2 cellular contexts compared by ENCODE assay signal in the genomic region with DNA sequence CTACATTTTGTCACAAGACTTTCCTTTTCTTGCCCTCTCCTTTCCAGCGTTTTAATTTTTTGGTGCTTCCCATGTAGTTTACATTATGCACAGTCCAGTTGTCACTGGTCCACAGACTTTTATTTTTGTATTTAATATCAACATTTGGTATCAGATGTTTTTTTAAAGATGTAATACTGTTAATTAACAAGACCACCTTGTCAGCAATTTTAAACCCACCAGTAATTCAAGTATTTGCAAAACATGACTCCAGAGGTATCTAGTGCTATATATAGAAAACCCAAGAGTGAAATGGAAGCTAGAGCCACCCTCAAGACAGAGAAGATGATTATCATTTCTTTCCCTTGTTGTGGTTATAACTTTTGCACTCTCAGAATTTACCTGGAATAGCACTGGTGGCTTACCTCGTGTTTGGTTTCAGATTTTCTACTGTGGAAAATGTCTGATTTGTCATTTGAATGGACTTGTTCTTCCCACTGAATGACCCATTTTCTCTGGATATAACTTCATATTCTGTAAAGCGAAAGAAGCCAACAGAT.
TF ChIP-seq lines count a peak whose summit lies in the region.

No MANE protein-coding gene starts in this region.

TF ChIP-seq in HepG2, 621 proteins besides CTCF, POLR2A, EP300 and RAD21:
- TF ChIP-seq ZNF383 (CRISPR knock-in tag; IDR thresholded peaks at IDR 0.05; ENCODE audit: borderline replicate concordance) (no peak), MAFF (IDR thresholded peaks at IDR 0.05; ENCODE audit: low read depth, low read length) (peak; percentile 40; the same call in 1 of the 2 replicates), IKZF5 (CRISPR knock-in tag; IDR thresholded peaks at IDR 0.05) (no peak), ELF4 (CRISPR knock-in tag; IDR thresholded peaks at IDR 0.05; ENCODE audit: borderline replicate concordance) (no peak), MAFK (conservative IDR thresholded peaks at IDR 0.05 in 1 of 2, IDR thresholded peaks at IDR 0.05 in 1 of 2; ENCODE audit: low read length in 2 of 2) (peak; percentile 18 to 67; a peak in 2 of 4 replicates), RBM22 (optimal IDR thresholded peaks at IDR 0.05; ENCODE audit: low read length) (no peak), RFXANK (CRISPR knock-in tag; IDR thresholded peaks at IDR 0.05) (no peak), ZNF317 (CRISPR knock-in tag; IDR thresholded peaks at IDR 0.05) (no peak)
- TF ChIP-seq, protein P1, sequence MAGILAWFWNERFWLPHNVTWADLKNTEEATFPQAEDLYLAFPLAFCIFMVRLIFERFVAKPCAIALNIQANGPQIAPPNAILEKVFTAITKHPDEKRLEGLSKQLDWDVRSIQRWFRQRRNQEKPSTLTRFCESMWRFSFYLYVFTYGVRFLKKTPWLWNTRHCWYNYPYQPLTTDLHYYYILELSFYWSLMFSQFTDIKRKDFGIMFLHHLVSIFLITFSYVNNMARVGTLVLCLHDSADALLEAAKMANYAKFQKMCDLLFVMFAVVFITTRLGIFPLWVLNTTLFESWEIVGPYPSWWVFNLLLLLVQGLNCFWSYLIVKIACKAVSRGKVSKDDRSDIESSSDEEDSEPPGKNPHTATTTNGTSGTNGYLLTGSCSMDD (CRISPR knock-in tag; IDR thresholded peaks at IDR 0.05): no peak
- TF ChIP-seq, protein P2, sequence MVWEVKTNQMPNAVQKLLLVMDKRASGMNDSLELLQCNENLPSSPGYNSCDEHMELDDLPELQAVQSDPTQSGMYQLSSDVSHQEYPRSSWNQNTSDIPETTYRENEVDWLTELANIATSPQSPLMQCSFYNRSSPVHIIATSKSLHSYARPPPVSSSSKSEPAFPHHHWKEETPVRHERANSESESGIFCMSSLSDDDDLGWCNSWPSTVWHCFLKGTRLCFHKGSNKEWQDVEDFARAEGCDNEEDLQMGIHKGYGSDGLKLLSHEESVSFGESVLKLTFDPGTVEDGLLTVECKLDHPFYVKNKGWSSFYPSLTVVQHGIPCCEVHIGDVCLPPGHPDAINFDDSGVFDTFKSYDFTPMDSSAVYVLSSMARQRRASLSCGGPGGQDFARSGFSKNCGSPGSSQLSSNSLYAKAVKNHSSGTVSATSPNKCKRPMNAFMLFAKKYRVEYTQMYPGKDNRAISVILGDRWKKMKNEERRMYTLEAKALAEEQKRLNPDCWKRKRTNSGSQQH (CRISPR knock-in tag; IDR thresholded peaks at IDR 0.05; ENCODE audit: low read depth): no peak

TF ChIP-seq in K562, 482 proteins besides CTCF, POLR2A, EP300 and RAD21:
- TF ChIP-seq ZNF316 (IDR thresholded peaks at IDR 0.05) (peak; percentile 53), RCOR1 (IDR thresholded peaks at IDR 0.05; ENCODE audit: borderline replicate concordance in 1 of 2, low read depth in 2 of 2, low read length in 2 of 2) (no peak), NCOR1 (IDR thresholded peaks at IDR 0.05) (no peak), MAFG (tag; conservative IDR thresholded peaks at IDR 0.05) (no peak), ZNF644 (tag; IDR thresholded peaks at IDR 0.05; ENCODE audit: low read depth) (no peak), KLF13 (tag; IDR thresholded peaks at IDR 0.05; ENCODE audit: borderline replicate concordance, low read depth) (no peak), ERF (CRISPR knock-in tag; IDR thresholded peaks at IDR 0.05) (no peak), C11orf30 (IDR thresholded peaks at IDR 0.05; ENCODE audit: low read depth) (0 out of 2 replicates have a peak, but pooled peaks have one; percentile 34), MAFF (IDR thresholded peaks at IDR 0.05; ENCODE audit: low read length) (0 out of 2 replicates have a peak, but pooled peaks have one; percentile 10)
